ENCODE assay signal across 8 cellular contexts in the genomic region with DNA sequence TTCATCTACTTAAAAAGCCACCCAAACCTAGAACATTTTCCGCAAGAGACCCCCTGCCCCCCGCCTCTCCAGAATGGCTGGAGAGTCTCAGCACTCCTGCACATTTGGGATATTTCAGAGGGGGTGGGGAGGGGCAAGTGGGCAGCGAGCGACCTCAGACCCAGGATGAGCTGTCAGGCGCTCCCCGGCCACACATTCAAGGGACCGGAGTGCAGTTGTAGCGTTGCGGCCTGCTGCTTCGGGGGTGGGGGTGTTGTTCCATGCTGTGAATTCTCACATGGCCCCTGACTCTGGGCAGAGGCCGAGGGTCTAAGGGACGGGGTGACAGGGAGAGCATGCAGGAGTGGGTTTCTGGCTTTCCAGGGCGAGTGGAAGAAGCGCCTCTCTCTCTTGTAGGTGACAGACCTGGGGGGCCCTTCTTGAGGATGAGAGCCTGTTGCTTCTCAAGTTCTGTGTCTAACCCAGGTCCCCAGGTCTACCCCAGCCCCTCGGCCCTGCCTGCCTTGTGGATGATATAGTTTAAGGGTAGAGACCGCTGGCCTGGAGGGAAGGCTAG.
DNase-seq lines count a peak whose midpoint lies in the region; ATAC-seq and TF ChIP-seq lines count a peak whose summit lies in the region.

No MANE protein-coding gene starts in this region.

- peaks cover 7 to 57% of the 10 kb centered on the region in 2 donors for H3K4me1 ChIP-seq in lung (ENCODE audit: control insufficient read depth in 2 of 2, insufficient read depth in 2 of 2, low read length in 2 of 2)
- peaks cover 0 to 67% (median 51%) of the 10 kb centered on the region in 4 donors for H3K4me1 ChIP-seq in tibial nerve

- TF ChIP-seq CTCF in MCF 10A (IDR thresholded peaks at IDR 0.05; ENCODE audit: unreplicated experiment): no peak
- TF ChIP-seq CTCF in lung (IDR thresholded peaks at IDR 0.05; ENCODE audit: control extremely low read depth, extremely low read depth): no peak
- TF ChIP-seq CTCF in tibial nerve (IDR thresholded peaks at IDR 0.05): no peak

- H3K27ac ChIP-seq in lung (ENCODE audit: low read depth in 1 of 2, low read length in 1 of 2) (peak overlapping the region; percentile 58 to 75), tibial nerve (peak overlapping the region; percentile 79 to 95 (median 90))

- intact Hi-C loops in MCF 10A (cut with micrococcal nuclease): no loop called here

- H3K27ac Mint-ChIP-seq in activated T-cell treated with anti-CD3 and anti-CD28 coated beads, Interleukin-2, amount 50 U/mL, for 24 hours: peak overlapping the region; percentile 58
- H3K27ac Mint-ChIP-seq in MCF 10A (ENCODE audit: low read depth, unreplicated experiment): no peak overlapping the region

- ATAC-seq in lung (ENCODE audit: insufficient read depth, low FRiP score): no peak

- H3K27me3 Mint-ChIP-seq in activated T-cell treated with anti-CD3 and anti-CD28 coated beads, Interleukin-2, amount 50 U/mL, for 24 hours: no peaks in the 10 kb centered on the region
- no peaks in the 10 kb centered on the region for H3K27me3 Mint-ChIP-seq in MCF 10A (ENCODE audit: insufficient read depth, unreplicated experiment)

- peaks cover 58% of the 10 kb centered on the region for H3K4me1 Mint-ChIP-seq in activated T-cell treated with anti-CD3 and anti-CD28 coated beads, Interleukin-2, amount 50 U/mL, for 24 hours (ENCODE audit: low read depth)
- H3K4me1 Mint-ChIP-seq in MCF 10A (ENCODE audit: insufficient read depth, unreplicated experiment): peaks cover 40% of the 10 kb centered on the region

- no peak for TF ChIP-seq POLR2A in tibial nerve (IDR thresholded peaks at IDR 0.05)

- H3K4me3 ChIP-seq in lung (no peak overlapping the region), tibial nerve (peak overlapping the region; percentile 69 to 91 (median 78))

- CTCF ChIA-PET in MCF 10A (lab: Yijun Ruan, JAX): interaction anchor here (0.6 kb wide), 1 partner anchor 59 kb away, joined by 3 read pairs; no protein-coding TSS in a partner anchor

- peak overlapping the region; percentile 76 for H3K4me3 Mint-ChIP-seq in activated T-cell treated with anti-CD3 and anti-CD28 coated beads, Interleukin-2, amount 50 U/mL, for 24 hours
- peak overlapping the region; percentile 29 for H3K4me3 Mint-ChIP-seq in MCF 10A (ENCODE audit: unreplicated experiment)

- H3K9me3 Mint-ChIP-seq in activated T-cell treated with anti-CD3 and anti-CD28 coated beads, Interleukin-2, amount 50 U/mL, for 24 hours: no peaks in the 10 kb centered on the region
- H3K9me3 Mint-ChIP-seq in MCF 10A (ENCODE audit: unreplicated experiment): no peaks in the 10 kb centered on the region

- no TSS peak for BruUV-seq in MCF 10A (replicated peaks; lab: Mats Ljungman, UMichigan)

- H3K36me3 Mint-ChIP-seq in activated T-cell treated with anti-CD3 and anti-CD28 coated beads, Interleukin-2, amount 50 U/mL, for 24 hours (ENCODE audit: low read depth): peaks cover 2% of the 10 kb centered on the region
- H3K36me3 Mint-ChIP-seq in MCF 10A (ENCODE audit: insufficient read depth, unreplicated experiment): peaks cover 28% of the 10 kb centered on the region

- POLR2A ChIA-PET in MCF 10A (lab: Yijun Ruan, JAX): no interaction called here

- WGBS in lung, 2 donors: 57 to 70% methylated on average over 16 of the region's 16 CpGs
- WGBS in tibial nerve, 2 donors: 38 to 40% methylated on average over 8 to 13 of the region's 16 CpGs

- DNase-seq in activated T-cell treated with anti-CD3 and anti-CD28 coated beads, Interleukin-2, amount 50 U/mL, for 24 hours: no peak
- DNase-seq in activated T-cell treated with anti-CD3 and anti-CD28 coated beads, Interleukin-2, amount 50 U/mL, for 48 hours: no peak
- DNase-seq in MCF 10A (ENCODE audit: unreplicated experiment): no peak
- DNase-seq in lung (ENCODE audit: low spot score): no peak
- DNase-seq in tibial nerve (ENCODE audit: low spot score in 2 of 2): no peak
- no peak for DNase-seq in NOMO-1 (lab: John Stamatoyannopoulos, UW; ENCODE audit: unreplicated experiment in 2 of 2)
- DNase-seq in activated CD4-positive, CD25-positive, alpha-beta regulatory T cell (lab: John Stamatoyannopoulos, UW): no peak
- no peak for DNase-seq in AG20443 (ENCODE audit: low spot score)

- H3K9me3 ChIP-seq in lung (ENCODE audit: control insufficient read depth in 2 of 2, insufficient read depth in 1 of 2, low read length in 1 of 2): no peaks in the 10 kb centered on the region
- H3K9me3 ChIP-seq in tibial nerve: no peaks in the 10 kb centered on the region

- no peak for TF ChIP-seq EP300 in tibial nerve (IDR thresholded peaks at IDR 0.05)

- H3K27me3 ChIP-seq in lung (ENCODE audit: control insufficient read depth, insufficient read depth): no peaks in the 10 kb centered on the region
- H3K27me3 ChIP-seq in tibial nerve: no peaks in the 10 kb centered on the region

- H3K36me3 ChIP-seq in lung (ENCODE audit: control insufficient read depth in 2 of 2, insufficient read depth in 2 of 2, low read length in 2 of 2): no peaks in the 10 kb centered on the region
- no peaks in the 10 kb centered on the region for H3K36me3 ChIP-seq in tibial nerve
